Comparison of ENCODE assay signal across 13 cellular contexts in genomic region chr17:39651908-39652634, GRCh38. TPM values are rescaled to one million over a fixed set of nuclear protein-coding genes. Genes with fewer than 3 reads are reported as not detected.
DNase-seq lines count a peak whose midpoint lies in the region; ATAC-seq, FAIRE-seq and TF ChIP-seq lines count a peak whose summit lies in the region.
"Had no signal": no experiment of that assay in that cellular context is flagged by ENCODE, and none has a peak within 500 bp of the region (broad histone marks: within the 10 kb centered on the region; RNA-seq: fewer than 3 reads in every experiment).

No MANE protein-coding gene starts in this region.

- no peak for TF ChIP-seq CTCF in CD8-positive, alpha-beta T cell (IDR thresholded peaks at IDR 0.05)
- no peak for TF ChIP-seq CTCF in esophagus muscularis mucosa (IDR thresholded peaks at IDR 0.05)

- peaks cover 45% of the 10 kb centered on the region for H3K36me3 Mint-ChIP-seq in CD8-positive, alpha-beta T cell
- peaks cover 23% of the 10 kb centered on the region for H3K36me3 Mint-ChIP-seq in T-cell

- H3K27me3 ChIP-seq in CD8-positive, alpha-beta T cell (ENCODE audit: insufficient read depth, low read length) = no peaks in the 10 kb centered on the region
- no peaks in the 10 kb centered on the region for H3K27me3 ChIP-seq in esophagus muscularis mucosa
- H3K27me3 ChIP-seq: vagina had no signal

- no peak overlapping the region for H3K27ac ChIP-seq in CD8-positive, alpha-beta T cell (ENCODE audit: low read depth, low read length)
- H3K27ac ChIP-seq in esophagus muscularis mucosa (replicated peaks in 1 of 4) = peak overlapping the region in 3 of 4 donors; percentile 28 to 61 (median 35)
- H3K27ac ChIP-seq: vagina had no signal

- intact Hi-C loops in CD8-positive, alpha-beta T cell (cut with DNase I, micrococcal nuclease) = no loop called here
- intact Hi-C loops in esophagus muscularis mucosa (cut with DNase I) (no loop called here), Right ventricle myocardium inferior (cut with DNase I) (no loop called here)

- POLR2A ChIA-PET in CD8-positive, alpha-beta T cell (lab: Charles Lee) = interaction anchor here (1.5 kb wide), 1 partner anchor 19 kb away, joined by 4 read pairs; no protein-coding TSS in a partner anchor
- POLR2A ChIA-PET in T-cell (lab: Charles Lee) = interaction anchor here (0.5 to 0.6 kb wide), 3 partner anchors 30 to 817 kb away, joined by 3 to 13 read pairs (median 10); no protein-coding TSS in a partner anchor

- peaks cover 28% of the 10 kb centered on the region for H3K4me1 ChIP-seq in CD8-positive, alpha-beta T cell (ENCODE audit: insufficient read depth, low read length)
- peaks cover 18 to 33% (median 29%) of the 10 kb centered on the region in 4 donors for H3K4me1 ChIP-seq in esophagus muscularis mucosa

- H3K4me1 Mint-ChIP-seq in CD8-positive, alpha-beta T cell (ENCODE audit: low read depth) = peaks cover 56% of the 10 kb centered on the region
- peaks cover 49 to 63% (median 61%) of the 10 kb centered on the region in 3 donors for H3K4me1 Mint-ChIP-seq in T-cell

- no peak overlapping the region for H3K4me3 Mint-ChIP-seq in CD8-positive, alpha-beta T cell
- no peak overlapping the region for H3K4me3 Mint-ChIP-seq in T-cell

- no peaks in the 10 kb centered on the region for H3K9me3 ChIP-seq in CD8-positive, alpha-beta T cell (ENCODE audit: low read length)
- no peaks in the 10 kb centered on the region for H3K9me3 ChIP-seq in esophagus muscularis mucosa
- H3K9me3 ChIP-seq: vagina had no signal

- H3K27me3 Mint-ChIP-seq in CD8-positive, alpha-beta T cell (ENCODE audit: low read depth) = no peaks in the 10 kb centered on the region
- no peaks in the 10 kb centered on the region for H3K27me3 Mint-ChIP-seq in T-cell

- H3K27ac Mint-ChIP-seq in CD8-positive, alpha-beta T cell = peak overlapping the region; percentile 85
- peak overlapping the region; percentile 42 to 69 for H3K27ac Mint-ChIP-seq in T-cell

- H3K9me3 Mint-ChIP-seq in CD8-positive, alpha-beta T cell = no peaks in the 10 kb centered on the region
- H3K9me3 Mint-ChIP-seq in T-cell = no peaks in the 10 kb centered on the region

- H3K36me3 ChIP-seq in CD8-positive, alpha-beta T cell (ENCODE audit: insufficient read depth, low read length) = peaks cover 5% of the 10 kb centered on the region
- H3K36me3 ChIP-seq in esophagus muscularis mucosa = peaks cover 0 to 43% (median 15%) of the 10 kb centered on the region in 4 donors

- TF ChIP-seq POLR2A in esophagus muscularis mucosa (IDR thresholded peaks at IDR 0.05; ENCODE audit: low read depth) = no peak
- no peak for TF ChIP-seq POLR2A in GM12891 (IDR thresholded peaks at IDR 0.05; ENCODE audit: low read depth, low read length)

- no peak overlapping the region for H3K4me3 ChIP-seq in CD8-positive, alpha-beta T cell (ENCODE audit: low read depth, low read length)
- no peak overlapping the region for H3K4me3 ChIP-seq in esophagus muscularis mucosa
- H3K4me3 ChIP-seq: vagina had no signal

- no peak for DNase-seq in CD8-positive, alpha-beta T cell
- DNase-seq in T-cell = no peak
- DNase-seq in esophagus muscularis mucosa (ENCODE audit: extremely low spot score) = no peak
- DNase-seq in pons (ENCODE audit: low spot score) = peak; percentile 31
- DNase-seq in GM12891 (ENCODE audit: insufficient read length, low spot score) = no peak
- no peak for DNase-seq in SHP77 (lab: John Stamatoyannopoulos, UW)
- no peak for DNase-seq in Right ventricle myocardium inferior (ENCODE audit: missing footprints)
- no peak for DNase-seq in stimulated activated CD4-positive, alpha-beta T cell treated with anti-CD3 and anti-CD28 coated beads, Interleukin-15, amount 100 ng/mL, for 24 hours
- DNase-seq: left ventricle myocardium superior, NCI-H1694 treated with DMSO at 0.1 percent for 48 hours had no signal

- TF ChIP-seq EP300 in esophagus muscularis mucosa (IDR thresholded peaks at IDR 0.05) = no peak

- ATAC-seq in CD8-positive, alpha-beta T cell = no peak
- ATAC-seq in T-cell (replicated peaks in 1 of 4) (no peak), Right ventricle myocardium inferior (no peak)

- 72% methylated on average over 10 of the region's 10 CpGs for WGBS in esophagus muscularis mucosa

- FAIRE-seq in GM12891 (lab: Jason Lieb, UNC) = no peak
- FAIRE-seq: frontal cortex, TTC549 had no signal

- CTCF ChIA-PET in CD8-positive, alpha-beta T cell (lab: Charles Lee) = interaction anchor here (1.4 to 10.0 kb wide), 9 partner anchors 11 to 104 kb away, joined by 4 to 143 read pairs (median 16); partner anchors contain the start of genes MIEN1, PNMT, STARD3 and TCAP
- CTCF ChIA-PET in T-cell (lab: Charles Lee) = interaction anchor here (0.6 to 4.6 kb wide), 3 partner anchors 29 to 241 kb away, joined by 6 to 27 read pairs (median 10); no protein-coding TSS in a partner anchor

TF ChIP-seq in GM12891, 5 proteins besides CTCF, POLR2A, EP300 and RAD21:
- TF ChIP-seq POLR2AphosphoS5 (IDR thresholded peaks at IDR 0.05; ENCODE audit: low read depth, low read length) (no peak), PAX5 (IDR thresholded peaks at IDR 0.05; ENCODE audit: insufficient read depth, low read length, severe bottlenecking) (no peak), POU2F2 (IDR thresholded peaks at IDR 0.05; ENCODE audit: low read depth, low read length) (no peak), TAF1 (IDR thresholded peaks at IDR 0.05; ENCODE audit: low read depth, low read length) (no peak), SPI1 (IDR thresholded peaks at IDR 0.05; ENCODE audit: low read depth, low read length) (no peak)

RNA-seq across cellular contexts. Expression of gene TCAP, which starts 13.1 kb away (rescaled TPM):
- 1 to 10 TPM; 4.2 to 5.2 TPM for total RNA-seq in CD8-positive, alpha-beta T cell
- total RNA-seq in T-cell (1 to 10 TPM; 2.2 to 7.8 (median 6.6) TPM), esophagus muscularis mucosa (1 to 10 TPM in 3 of 4 donors, under 1 TPM in 1; 0.99 to 2.1 (median 1.3) TPM), Right ventricle myocardium inferior (5,286 TPM)
- 0.53 TPM for polyA plus RNA-seq in GM12891 (2012; ENCODE audit: low read depth, missing spikeins)

RNA-seq across cellular contexts. Expression of gene STARD3, which starts 15.1 kb away (rescaled TPM):
- 100 to 1,000 TPM; 102 to 118 TPM for total RNA-seq in CD8-positive, alpha-beta T cell
- total RNA-seq in T-cell = 100 to 1,000 TPM in 2 of 5 donors, 10 to 100 TPM in 3; 81.3 to 146 (median 99.7) TPM
- 10 to 100 TPM; 27.5 to 47.3 (median 38.6) TPM for total RNA-seq in esophagus muscularis mucosa
- 28.1 TPM for polyA plus RNA-seq in GM12891 (2012; ENCODE audit: low read depth, missing spikeins)
- total RNA-seq in Right ventricle myocardium inferior = 21.4 TPM

RNA-seq across cellular contexts. Expression of gene PNMT, which starts 16.2 kb away (rescaled TPM):
- total RNA-seq in CD8-positive, alpha-beta T cell = under 1 TPM in 1 of 2 experiments, not detected in 1; 0.43 TPM
- total RNA-seq in T-cell (under 1 TPM in 3 of 5 donors, not detected in 2; 0.35 to 0.56 (median 0.47) TPM), esophagus muscularis mucosa (10 to 100 TPM in 3 of 4 donors, 1 to 10 TPM in 1; 9.4 to 14.3 (median 10.6) TPM), Right ventricle myocardium inferior (5.1 TPM)
- polyA plus RNA-seq in GM12891 (2012; ENCODE audit: low read depth, missing spikeins) = not detected

RNA-seq across cellular contexts. Expression of gene PPP1R1B, which starts 25.3 kb away (rescaled TPM):
- not detected for total RNA-seq in CD8-positive, alpha-beta T cell
- total RNA-seq in T-cell (under 1 TPM in 4 of 5 donors, not detected in 1; 0.12 to 0.35 (median 0.18) TPM), esophagus muscularis mucosa (10 to 100 TPM in 2 of 4 donors, 1 to 10 TPM in 2; 4.9 to 14.8 (median 9.8) TPM), Right ventricle myocardium inferior (0.89 TPM)
- not detected for polyA plus RNA-seq in GM12891 (2012; ENCODE audit: low read depth, missing spikeins)

RNA-seq across cellular contexts. Expression of gene PGAP3, which starts 35.8 kb away (rescaled TPM):
- total RNA-seq in CD8-positive, alpha-beta T cell = 10 to 100 TPM; 20.9 to 22.6 TPM
- 10 to 100 TPM; 27.9 to 34.3 (median 31.7) TPM for total RNA-seq in T-cell
- total RNA-seq in esophagus muscularis mucosa = 1 to 10 TPM; 6.2 to 9.4 (median 8.5) TPM
- polyA plus RNA-seq in GM12891 (2012; ENCODE audit: low read depth, missing spikeins) = 6.9 TPM
- total RNA-seq in Right ventricle myocardium inferior = 10.4 TPM

Comparison
In these comparisons a context has a peak if more than half of its experiments do, and no peak if none do; other contexts are left out.
1. RNA of gene TCAP, which starts 13.1 kb away (total RNA-seq): 5,286 TPM in Right ventricle myocardium inferior (single experiment); 2.2 to 7.8 TPM in T-cell, 4.2 to 5.2 TPM in CD8-positive, alpha-beta T cell and 0.99 to 2.1 TPM in esophagus muscularis mucosa; every median in the first group is over 100 times any median in the second.